In the genomic region with DNA sequence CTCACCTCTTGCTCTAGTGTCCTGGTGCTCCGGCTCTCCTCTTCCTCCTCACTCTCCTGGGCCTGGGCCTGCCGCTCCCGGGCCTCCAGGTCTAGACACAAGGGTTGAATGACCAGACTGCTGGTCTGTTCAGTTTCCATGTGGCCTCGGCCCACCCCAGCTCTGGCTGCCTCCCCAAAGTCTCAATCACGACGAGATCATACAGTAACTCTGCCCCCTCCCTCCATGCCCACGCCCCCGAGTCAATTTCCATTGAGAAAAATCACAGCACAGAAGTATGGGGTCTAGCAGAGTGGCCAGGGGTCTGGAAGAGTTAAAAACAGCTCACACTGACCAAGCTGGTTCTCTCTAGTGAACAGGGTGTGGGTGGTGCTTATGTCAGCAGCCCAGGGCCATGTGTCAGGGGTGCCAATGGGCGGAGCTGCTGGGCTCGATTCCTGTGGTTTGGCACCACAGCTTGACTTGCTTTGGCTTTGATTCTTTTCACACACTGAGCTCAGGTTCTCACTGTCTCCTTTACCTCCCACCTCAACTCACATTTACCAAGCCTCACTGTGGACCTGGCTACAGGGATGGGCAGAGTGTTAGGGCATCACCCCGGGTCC, we compare ENCODE assay signal across 10 cellular contexts. TPM values are rescaled to one million over a fixed set of nuclear protein-coding genes. Genes with fewer than 3 reads are reported as not detected.
DNase-seq lines count a peak whose midpoint lies in the region; ATAC-seq, FAIRE-seq and TF ChIP-seq lines count a peak whose summit lies in the region.
"Had no signal": no experiment of that assay in that cellular context is flagged by ENCODE, and none has a peak within 500 bp of the region (broad histone marks: within the 10 kb centered on the region; RNA-seq: fewer than 3 reads in every experiment).

No MANE protein-coding gene starts in this region.

- H2BK120ac ChIP-seq in IMR-90 (ENCODE audit: low read depth, low read length): no peak overlapping the region

- H3K79me2 ChIP-seq in astrocyte (ENCODE audit: insufficient read depth, low read length): no peaks in the 10 kb centered on the region

- peak; percentile 75 for FAIRE-seq in astrocyte (lab: Jason Lieb, UNC)

- H3K56ac ChIP-seq in IMR-90 (ENCODE audit: extremely low read depth, insufficient read depth, low read length): no peak overlapping the region

- H3K9ac ChIP-seq in IMR-90 (ENCODE audit: low read depth, low read length): no peak overlapping the region
- no peak overlapping the region for H3K9ac ChIP-seq in astrocyte (ENCODE audit: low read length)
- peak overlapping the region; percentile 47 for H3K9ac ChIP-seq in mucosa of stomach (ENCODE audit: low read length)

- no peak overlapping the region for H3K27ac Mint-ChIP-seq in astrocyte (ENCODE audit: unreplicated experiment)
- H3K27ac Mint-ChIP-seq: GM23338 had no signal

- POLR2A ChIA-PET in IMR-90 (lab: Charles Lee; ENCODE audit: unreplicated experiment): no interaction called here

- H3K4me3 ChIP-seq in AG09309 (ENCODE audit: control insufficient read depth, low read depth, low read length) (no peak overlapping the region), IMR-90 (ENCODE audit: insufficient read depth, low read depth, low read length) (no peak overlapping the region), astrocyte (ENCODE audit: insufficient read depth, low read depth, low read length) (no peak overlapping the region), mucosa of stomach (ENCODE audit: low read length) (no peak overlapping the region), BE2C (ENCODE audit: low read depth, low read length) (no peak overlapping the region)
- H3K4me3 ChIP-seq: GM23338 had no signal

- H2AK5ac ChIP-seq in IMR-90 (ENCODE audit: low read depth, low read length): no peak overlapping the region

- no peak overlapping the region for H4K8ac ChIP-seq in IMR-90 (ENCODE audit: low read depth in 2 of 2, low read length in 2 of 2)

- H3K18ac ChIP-seq in IMR-90 (ENCODE audit: low read depth, low read length): no peak overlapping the region

- H2BK20ac ChIP-seq in IMR-90 (ENCODE audit: low read depth, low read length): no peak overlapping the region

- no peak overlapping the region for H3K4ac ChIP-seq in IMR-90 (ENCODE audit: low read depth, low read length)

- no peak overlapping the region for H3K27ac ChIP-seq in IMR-90 (ENCODE audit: insufficient read depth, low read length)
- no peak overlapping the region for H3K27ac ChIP-seq in astrocyte (ENCODE audit: low read depth, low read length)

- H3K36me3 Mint-ChIP-seq in astrocyte (ENCODE audit: low read depth, unreplicated experiment): peaks cover 20% of the 10 kb centered on the region

- in situ Hi-C loops in IMR-90 (cut with MboI; ENCODE audit: low sequenced_read_pairs): no loop called here

- no peak overlapping the region for H3K14ac ChIP-seq in IMR-90 (replicated peaks; ENCODE audit: low read depth, low read length)

- no peak overlapping the region for H2AK9ac ChIP-seq in IMR-90 (replicated peaks; ENCODE audit: low read depth, low read length, poor library complexity)

- H3K4me1 Mint-ChIP-seq in astrocyte (ENCODE audit: low read depth, unreplicated experiment): peaks cover 6% of the 10 kb centered on the region
- H3K4me1 Mint-ChIP-seq: GM23338 had no signal

- H2BK5ac ChIP-seq in IMR-90 (ENCODE audit: low read depth, low read length, poor library complexity, severe bottlenecking): no peak overlapping the region

- H3K23ac ChIP-seq in IMR-90 (ENCODE audit: low read depth, low read length): no peak overlapping the region

- H3K79me1 ChIP-seq in IMR-90 (ENCODE audit: low read depth in 1 of 2, low read length in 2 of 2): peaks cover 0 to 7% of the 10 kb centered on the region in 2 experiments; a peak in 1 of 4 replicates

- dilution Hi-C loops in IMR-90 (cut with HindIII; ENCODE audit: low sequenced_read_pairs, unreplicated experiment): no loop called here

- no peak for TF ChIP-seq RAD21 in IMR-90 (IDR thresholded peaks at IDR 0.05; ENCODE audit: low read length)

- ATAC-seq in IMR-90 (ENCODE audit: low read depth): peak; percentile 68
- no peak for ATAC-seq in GM21528 (IDR thresholded peaks at IDR 0.05; ENCODE audit: low FRiP score, unreplicated experiment)
- ATAC-seq: GM23338 had no signal

- no peaks in the 10 kb centered on the region for H3K27me3 Mint-ChIP-seq in astrocyte (ENCODE audit: low read depth, unreplicated experiment)

- no TSS peak for BruUV-seq in IMR-90 (replicated peaks; lab: Mats Ljungman, UMichigan)

- H3K4me2 ChIP-seq in IMR-90 (ENCODE audit: low read depth, low read length) (no peak overlapping the region), astrocyte (ENCODE audit: low read length) (no peak overlapping the region)
- H3K4me2 ChIP-seq: GM23338 had no signal

- no peak overlapping the region for H3K4me3 Mint-ChIP-seq in astrocyte (ENCODE audit: unreplicated experiment)
- H3K4me3 Mint-ChIP-seq: GM23338 had no signal

- H3K9me1 ChIP-seq in IMR-90 (ENCODE audit: insufficient read depth, low read length): no peaks in the 10 kb centered on the region

- CTCF ChIA-PET in IMR-90 (lab: Yijun Ruan, JAX): no interaction called here

- H2BK15ac ChIP-seq in IMR-90 (ENCODE audit: low read depth, low read length): no peak overlapping the region

- 95% methylated on average over 4 of the region's 11 CpGs; no CpG with 5 or more reads in 1 of the 2 experiments for WGBS in IMR-90 (ENCODE audit: extremely low coverage in 2 of 2, insufficient read length in 1 of 2), 2 experiments

- H3K27me3 ChIP-seq in IMR-90 (ENCODE audit: control insufficient read depth, insufficient read depth, low read length) (no peaks in the 10 kb centered on the region), astrocyte (ENCODE audit: insufficient read depth, low read length) (no peaks in the 10 kb centered on the region), mucosa of stomach (ENCODE audit: control insufficient read depth, insufficient read depth, low read length) (no peaks in the 10 kb centered on the region), BE2C (no peaks in the 10 kb centered on the region)

- H3K9me3 Mint-ChIP-seq in astrocyte (ENCODE audit: unreplicated experiment): no peaks in the 10 kb centered on the region
- H3K9me3 Mint-ChIP-seq: GM23338 had no signal

- H3K36me3 ChIP-seq in IMR-90 (ENCODE audit: control insufficient read depth, insufficient read depth, low read length) (peaks cover 57% of the 10 kb centered on the region), astrocyte (ENCODE audit: insufficient read depth, low read length) (peaks cover 27% of the 10 kb centered on the region), mucosa of stomach (ENCODE audit: control insufficient read depth, insufficient read depth, low read length) (peaks cover 34% of the 10 kb centered on the region), BE2C (peaks cover 38% of the 10 kb centered on the region)

- TF ChIP-seq POLR2A in IMR-90 (IDR thresholded peaks at IDR 0.05; ENCODE audit: low read depth, low read length): no peak

- H4K20me1 ChIP-seq in IMR-90 (ENCODE audit: insufficient read depth, low read length) (peaks cover 3% of the 10 kb centered on the region; the same call in 1 of the 2 replicates), astrocyte (ENCODE audit: insufficient read depth, low read length) (peaks cover 7% of the 10 kb centered on the region)

- H2AFZ ChIP-seq in IMR-90 (replicated peaks; ENCODE audit: low read length, poor library complexity): no peak overlapping the region
- H2AFZ ChIP-seq in astrocyte (ENCODE audit: low read depth, low read length): no peak overlapping the region
- H2AFZ ChIP-seq: GM23338 had no signal

- H3K9me3 ChIP-seq in IMR-90 (ENCODE audit: control insufficient read depth, insufficient read depth, low read length) (no peaks in the 10 kb centered on the region), astrocyte (ENCODE audit: insufficient read depth, low read depth, low read length) (no peaks in the 10 kb centered on the region), mucosa of stomach (ENCODE audit: control insufficient read depth, low read length) (no peaks in the 10 kb centered on the region), BE2C (no peaks in the 10 kb centered on the region)

- intact Hi-C loops in IMR-90 (cut with micrococcal nuclease): no loop called here

- DNase-seq in AG09309 (ENCODE audit: low read depth): peak; percentile 45
- DNase-seq in IMR-90: peak; percentile 41
- DNase-seq in astrocyte (ENCODE audit: low read depth): peak; percentile 71
- DNase-seq in BE2C: no peak
- DNase-seq in ecto neural progenitor cell (ENCODE audit: low spot score): no peak
- no peak for DNase-seq in globus pallidus (ENCODE audit: low spot score)
- DNase-seq: NCI-H1930 had no signal

- TF ChIP-seq CTCF in AG09309 (IDR thresholded peaks at IDR 0.05; ENCODE audit: control insufficient read depth, insufficient read depth, low read depth, low read length, missing control alignments) (no peak), IMR-90 (conservative IDR thresholded peaks at IDR 0.05; ENCODE audit: low read depth, low read length) (no peak), astrocyte (IDR thresholded peaks at IDR 0.05; ENCODE audit: insufficient read depth, low read depth, low read length) (no peak), BE2C (IDR thresholded peaks at IDR 0.05; ENCODE audit: low read depth, low read length) (no peak)

- H4K5ac ChIP-seq in IMR-90 (ENCODE audit: low read depth, low read length): no peak overlapping the region

- H3K4me1 ChIP-seq in IMR-90 (ENCODE audit: control insufficient read depth, insufficient read depth, low read length) (no peaks in the 10 kb centered on the region), astrocyte (ENCODE audit: insufficient read depth, low read length) (peaks cover 5% of the 10 kb centered on the region), mucosa of stomach (ENCODE audit: control insufficient read depth, insufficient read depth, low read length) (peaks cover 17% of the 10 kb centered on the region), BE2C (peaks cover 4% of the 10 kb centered on the region; the same call in 1 of the 2 replicates)

- no peak overlapping the region for H4K91ac ChIP-seq in IMR-90 (ENCODE audit: insufficient read depth, low read depth, low read length)

RNA-seq across cellular contexts. Expression of a gene that starts 6.9 kb away (rescaled TPM):
- total RNA-seq in IMR-90 (2012; rRNA removed) (under 0.01 TPM in 1 of 2 replicates, not detected in the other), astrocyte (0.19 TPM in 1 of 2 replicates, not detected in the other)
- polyA plus RNA-seq in IMR-90 (2012; rRNA removed): not detected in 2 replicates
- polyA plus RNA-seq in IMR-90 (2012; cell fraction: cytosol; rRNA removed): 0.02 and 0.16 TPM in 2 replicates
- 0.06 and 0.07 TPM in 2 replicates for polyA plus RNA-seq in IMR-90 (2012; cell fraction: nucleus; rRNA removed; ENCODE audit: low replicate concordance)
- polyA plus RNA-seq in BE2C (2012; ENCODE audit: insufficient read depth, insufficient read length, low read depth): 2.0 TPM

RNA-seq across cellular contexts. Expression of a gene that starts 12.8 kb away (rescaled TPM):
- total RNA-seq in IMR-90 (2012; rRNA removed) (1.4 and 2.3 TPM in 2 replicates), astrocyte (6.4 and 7.3 TPM in 2 replicates)
- 6.5 and 6.8 TPM in 2 replicates for polyA plus RNA-seq in IMR-90 (2012; rRNA removed)
- polyA plus RNA-seq in IMR-90 (2012; cell fraction: cytosol; rRNA removed): 2.2 and 11.4 TPM in 2 replicates
- polyA plus RNA-seq in IMR-90 (2012; cell fraction: nucleus; rRNA removed; ENCODE audit: low replicate concordance): 1.5 and 2.5 TPM in 2 replicates
- 6.2 TPM for polyA plus RNA-seq in BE2C (2012; ENCODE audit: insufficient read depth, insufficient read length, low read depth)

RNA-seq across cellular contexts. Expression of a gene that starts 21.6 kb away (rescaled TPM):
- total RNA-seq in IMR-90 (2012; rRNA removed) (14.7 and 17.5 TPM in 2 replicates), astrocyte (32.0 and 32.6 TPM in 2 replicates)
- polyA plus RNA-seq in IMR-90 (2012; rRNA removed): 23.4 and 25.7 TPM in 2 replicates
- polyA plus RNA-seq in IMR-90 (2012; cell fraction: cytosol; rRNA removed): 21.7 and 28.1 TPM in 2 replicates
- 21.9 and 23.6 TPM in 2 replicates for polyA plus RNA-seq in IMR-90 (2012; cell fraction: nucleus; rRNA removed; ENCODE audit: low replicate concordance)
- 135 TPM for polyA plus RNA-seq in BE2C (2012; ENCODE audit: insufficient read depth, insufficient read length, low read depth)

RNA-seq across cellular contexts. Expression of a gene that starts 30.2 kb away (rescaled TPM):
- total RNA-seq in IMR-90 (2012; rRNA removed): 22.6 and 22.8 TPM in 2 replicates
- 27.3 and 29.6 TPM in 2 replicates for polyA plus RNA-seq in IMR-90 (2012; rRNA removed)
- 22.7 and 25.2 TPM in 2 replicates for polyA plus RNA-seq in IMR-90 (2012; cell fraction: cytosol; rRNA removed)
- polyA plus RNA-seq in IMR-90 (2012; cell fraction: nucleus; rRNA removed; ENCODE audit: low replicate concordance): 113 and 127 TPM in 2 replicates
- total RNA-seq in astrocyte: 13.0 and 13.2 TPM in 2 replicates
- polyA plus RNA-seq in BE2C (2012; ENCODE audit: insufficient read depth, insufficient read length, low read depth): 9.9 TPM

RNA-seq across cellular contexts. Expression of a gene that starts 30.6 kb away (rescaled TPM):
- total RNA-seq in IMR-90 (2012; rRNA removed) (58.3 and 107 TPM in 2 replicates), astrocyte (21.0 and 27.2 TPM in 2 replicates)
- polyA plus RNA-seq in IMR-90 (2012; rRNA removed): 58.6 and 77.1 TPM in 2 replicates
- 36.7 and 109 TPM in 2 replicates for polyA plus RNA-seq in IMR-90 (2012; cell fraction: cytosol; rRNA removed)
- polyA plus RNA-seq in IMR-90 (2012; cell fraction: nucleus; rRNA removed; ENCODE audit: low replicate concordance): 46.7 and 66.8 TPM in 2 replicates
- 63.6 TPM for polyA plus RNA-seq in BE2C (2012; ENCODE audit: insufficient read depth, insufficient read length, low read depth)

Comparison
In these comparisons a context has a peak if more than half of its experiments do, and no peak if none do; other contexts are left out.
1. DNase-seq: peak in AG09309 (single experiment), IMR-90 (single experiment) and astrocyte (single experiment); none in BE2C (single experiment), ecto neural progenitor cell (single experiment) and globus pallidus (single experiment).